ENCODE assay signal across 1 cellular context in genomic region chr16:46928811-46929210, GRCh38.
TF ChIP-seq lines count a peak whose summit lies in the region.

No MANE protein-coding gene starts in this region.

TF ChIP-seq in GM23338, 12 proteins besides CTCF, POLR2A, EP300 and RAD21 (continued from another document):
- TF ChIP-seq, protein P1, sequence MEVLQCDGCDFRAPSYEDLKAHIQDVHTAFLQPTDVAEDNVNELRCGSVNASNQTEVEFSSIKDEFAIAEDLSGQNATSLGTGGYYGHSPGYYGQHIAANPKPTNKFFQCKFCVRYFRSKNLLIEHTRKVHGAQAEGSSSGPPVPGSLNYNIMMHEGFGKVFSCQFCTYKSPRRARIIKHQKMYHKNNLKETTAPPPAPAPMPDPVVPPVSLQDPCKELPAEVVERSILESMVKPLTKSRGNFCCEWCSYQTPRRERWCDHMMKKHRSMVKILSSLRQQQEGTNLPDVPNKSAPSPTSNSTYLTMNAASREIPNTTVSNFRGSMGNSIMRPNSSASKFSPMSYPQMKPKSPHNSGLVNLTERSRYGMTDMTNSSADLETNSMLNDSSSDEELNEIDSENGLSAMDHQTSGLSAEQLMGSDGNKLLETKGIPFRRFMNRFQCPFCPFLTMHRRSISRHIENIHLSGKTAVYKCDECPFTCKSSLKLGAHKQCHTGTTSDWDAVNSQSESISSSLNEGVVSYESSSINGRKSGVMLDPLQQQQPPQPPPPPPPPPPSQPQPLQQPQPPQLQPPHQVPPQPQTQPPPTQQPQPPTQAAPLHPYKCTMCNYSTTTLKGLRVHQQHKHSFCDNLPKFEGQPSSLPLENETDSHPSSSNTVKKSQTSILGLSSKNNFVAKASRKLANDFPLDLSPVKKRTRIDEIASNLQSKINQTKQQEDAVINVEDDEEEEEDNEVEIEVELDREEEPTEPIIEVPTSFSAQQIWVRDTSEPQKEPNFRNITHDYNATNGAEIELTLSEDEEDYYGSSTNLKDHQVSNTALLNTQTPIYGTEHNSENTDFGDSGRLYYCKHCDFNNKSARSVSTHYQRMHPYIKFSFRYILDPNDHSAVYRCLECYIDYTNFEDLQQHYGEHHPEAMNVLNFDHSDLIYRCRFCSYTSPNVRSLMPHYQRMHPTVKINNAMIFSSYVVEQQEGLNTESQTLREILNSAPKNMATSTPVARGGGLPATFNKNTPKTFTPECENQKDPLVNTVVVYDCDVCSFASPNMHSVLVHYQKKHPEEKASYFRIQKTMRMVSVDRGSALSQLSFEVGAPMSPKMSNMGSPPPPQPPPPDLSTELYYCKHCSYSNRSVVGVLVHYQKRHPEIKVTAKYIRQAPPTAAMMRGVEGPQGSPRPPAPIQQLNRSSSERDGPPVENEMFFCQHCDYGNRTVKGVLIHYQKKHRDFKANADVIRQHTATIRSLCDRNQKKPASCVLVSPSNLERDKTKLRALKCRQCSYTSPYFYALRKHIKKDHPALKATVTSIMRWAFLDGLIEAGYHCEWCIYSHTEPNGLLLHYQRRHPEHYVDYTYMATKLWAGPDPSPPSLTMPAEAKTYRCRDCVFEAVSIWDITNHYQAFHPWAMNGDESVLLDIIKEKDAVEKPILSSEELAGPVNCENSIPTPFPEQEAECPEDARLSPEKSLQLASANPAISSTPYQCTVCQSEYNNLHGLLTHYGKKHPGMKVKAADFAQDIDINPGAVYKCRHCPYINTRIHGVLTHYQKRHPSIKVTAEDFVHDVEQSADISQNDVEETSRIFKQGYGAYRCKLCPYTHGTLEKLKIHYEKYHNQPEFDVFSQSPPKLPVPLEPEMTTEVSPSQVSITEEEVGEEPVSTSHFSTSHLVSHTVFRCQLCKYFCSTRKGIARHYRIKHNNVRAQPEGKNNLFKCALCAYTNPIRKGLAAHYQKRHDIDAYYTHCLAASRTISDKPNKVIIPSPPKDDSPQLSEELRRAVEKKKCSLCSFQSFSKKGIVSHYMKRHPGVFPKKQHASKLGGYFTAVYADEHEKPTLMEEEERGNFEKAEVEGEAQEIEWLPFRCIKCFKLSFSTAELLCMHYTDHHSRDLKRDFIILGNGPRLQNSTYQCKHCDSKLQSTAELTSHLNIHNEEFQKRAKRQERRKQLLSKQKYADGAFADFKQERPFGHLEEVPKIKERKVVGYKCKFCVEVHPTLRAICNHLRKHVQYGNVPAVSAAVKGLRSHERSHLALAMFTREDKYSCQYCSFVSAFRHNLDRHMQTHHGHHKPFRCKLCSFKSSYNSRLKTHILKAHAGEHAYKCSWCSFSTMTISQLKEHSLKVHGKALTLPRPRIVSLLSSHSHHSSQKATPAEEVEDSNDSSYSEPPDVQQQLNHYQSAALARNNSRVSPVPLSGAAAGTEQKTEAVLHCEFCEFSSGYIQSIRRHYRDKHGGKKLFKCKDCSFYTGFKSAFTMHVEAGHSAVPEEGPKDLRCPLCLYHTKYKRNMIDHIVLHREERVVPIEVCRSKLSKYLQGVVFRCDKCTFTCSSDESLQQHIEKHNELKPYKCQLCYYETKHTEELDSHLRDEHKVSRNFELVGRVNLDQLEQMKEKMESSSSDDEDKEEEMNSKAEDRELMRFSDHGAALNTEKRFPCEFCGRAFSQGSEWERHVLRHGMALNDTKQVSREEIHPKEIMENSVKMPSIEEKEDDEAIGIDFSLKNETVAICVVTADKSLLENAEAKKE (CRISPR knock-in tag; IDR thresholded peaks at IDR 0.05) = no peak
TF ChIP-seq in GM23338: peak in this region for 0.
